In genomic region chr10:113650172-113650571, GRCh38 we compare ENCODE assay signal across 30 cellular contexts. TPM values are rescaled to one million over a fixed set of nuclear protein-coding genes. Genes with fewer than 3 reads are reported as not detected.
"Had no signal": no experiment of that assay in that cellular context is flagged by ENCODE, and none has a peak within 500 bp of the region (broad histone marks: within the 10 kb centered on the region; RNA-seq: fewer than 3 reads in every experiment).

No MANE protein-coding gene starts in this region.

- H3K9me3 ChIP-seq: adrenal gland, MG63, Peyer's patch, SJCRH30, SK-N-SH had no signal

- DNase-seq: activated CD4-positive, alpha-beta T cell treated with anti-CD3 and anti-CD28 coated beads for 4 hours; activated CD8-positive, alpha-beta memory T cell treated with anti-CD3 and anti-CD28 coated beads, Interleukin-2, amount 50 U/mL, for 4 hours; activated CD8-positive, alpha-beta T cell treated with anti-CD3 and anti-CD28 coated beads for 36 hours; activated naive CD4-positive, alpha-beta T cell treated with anti-CD3 and anti-CD28 coated beads, Interleukin-2, amount 50 U/mL, for 16 hours; activated naive CD8-positive, alpha-beta T cell treated with anti-CD3 and anti-CD28 coated beads, Interleukin-2, amount 10 ng/mL, durations not matched to agents 7 days and 5 days; adrenal gland; anterior cingulate cortex; caudate nucleus; KG1; MG63; MV-4-11; NCI-H1092 treated with DMSO at 0.1 percent for 48 hours; NCI-H1417 treated with DMSO at 0.1 percent for 48 hours; NCI-H1694; NCI-H2029; NCI-H345; NCI-H510A; NCI-H526 treated with DMSO at 0.1 percent for 48 hours; NK-92 treated with Interleukin-12 subunit alpha and Interleukin-12 subunit beta, amount 100 ng/mL, for 24 hours; OCI-M1; Peyer's patch; Right ventricle myocardium superior; SJCRH30; SK-N-SH; T-helper 1 cell; WERI-Rb-1 had no signal

- H3K9me2 ChIP-seq: SK-N-SH had no signal

- H3K4me2 ChIP-seq: SK-N-SH had no signal

- H3K4me1 ChIP-seq: adrenal gland, Peyer's patch had no signal

- H3K27me3 ChIP-seq: adrenal gland, Peyer's patch, SJCRH30 had no signal

- H3K27ac ChIP-seq: adrenal gland, Peyer's patch, RWPE1, SJCRH30, WERI-Rb-1 had no signal

- ATAC-seq: activated CD4-positive, CD25-positive, alpha-beta regulatory T cell treated with anti-CD3 and anti-CD28 coated beads, Interleukin-2, amount 50 U/mL, for 24 hours; activated CD8-positive, alpha-beta T cell treated with anti-CD3 and anti-CD28 coated beads for 36 hours had no signal

- H3K4me3 ChIP-seq: adrenal gland, MG63, Peyer's patch, SJCRH30 had no signal

- H3K9ac ChIP-seq: SK-N-SH had no signal

- H3K36me3 ChIP-seq: adrenal gland, MG63, Peyer's patch, SJCRH30, WERI-Rb-1 had no signal

RNA-seq across cellular contexts. Expression of gene NRAP, which starts 13.7 kb away (rescaled TPM):
- total RNA-seq: activated CD8-positive, alpha-beta T cell treated with anti-CD3 and anti-CD28 coated beads for 36 hours; activated naive CD8-positive, alpha-beta T cell treated with anti-CD3 and anti-CD28 coated beads, Interleukin-2, amount 10 ng/mL, durations not matched to agents 7 days and 5 days; LHCN-M2; Peyer's patch; SJCRH30; T-helper 2 cell treated with Interferon-gamma antibody and Interleukin-4, amounts not matched to agents 100 ng/mL and 5 ng/mL, for 36 hours had no signal
- polyA plus RNA-seq: SK-N-SH had no signal
